In genomic region chr5:71938886-71939285, GRCh38 we compare ENCODE assay signal across 12 cellular contexts.
DNase-seq lines count a peak whose midpoint lies in the region; ATAC-seq and TF ChIP-seq lines count a peak whose summit lies in the region.
"Had no signal": no experiment of that assay in that cellular context is flagged by ENCODE, and none has a peak within 500 bp of the region (broad histone marks: within the 10 kb centered on the region; RNA-seq: fewer than 3 reads in every experiment).

No MANE protein-coding gene starts in this region.

- H3K4me3 ChIP-seq in HEK293 (ENCODE audit: low read depth, low read length) (no peak overlapping the region), dorsolateral prefrontal cortex (peak overlapping the region in 3 of 59 donors; percentile 5 to 35 (median 15))
- H3K4me3 ChIP-seq: gastroesophageal sphincter had no signal

- H3K4me1 Mint-ChIP-seq in progenitor cell of endocrine pancreas (ENCODE audit: low read depth), result peaks cover 5% of the 10 kb centered on the region
- H3K4me1 Mint-ChIP-seq: activated B cell treated with CpG ODN at 0.5 μM for 24 hours had no signal

- H3K9me3 Mint-ChIP-seq in progenitor cell of endocrine pancreas (ENCODE audit: low read depth), result no peaks in the 10 kb centered on the region
- H3K9me3 Mint-ChIP-seq: activated B cell treated with CpG ODN at 0.5 μM for 24 hours had no signal

- peak; percentile 69 for DNase-seq in NCI-H345 treated with DMSO at 0.1 percent for 48 hours (lab: John Stamatoyannopoulos, UW; ENCODE audit: unreplicated experiment)
- DNase-seq in dorsolateral prefrontal cortex, result peak in 1 of 10 donors; percentile 62
- DNase-seq in progenitor cell of endocrine pancreas (ENCODE audit: low spot score, unreplicated experiment), result peak; percentile 15
- no peak for DNase-seq in T-helper 1 cell
- DNase-seq: activated B cell treated with CpG ODN at 0.5 μM for 24 hours; NK-92 treated with Interleukin-12 subunit alpha and Interleukin-12 subunit beta, amount 100 ng/mL, for 24 hours had no signal

- H3K36me3 ChIP-seq in HEK293 (ENCODE audit: control insufficient read depth in 2 of 2, insufficient read depth in 1 of 2, low read length in 2 of 2), result no peaks in the 10 kb centered on the region
- H3K36me3 ChIP-seq: gastroesophageal sphincter, neutrophil had no signal

- no peaks in the 10 kb centered on the region for H3K27me3 ChIP-seq in dorsolateral prefrontal cortex
- H3K27me3 ChIP-seq: gastroesophageal sphincter, neutrophil had no signal

- ATAC-seq in activated CD4-positive, CD25-positive, alpha-beta regulatory T cell treated with anti-CD3 and anti-CD28 coated beads, Interleukin-2, amount 50 U/mL, for 24 hours, result no peak
- ATAC-seq in GM18511 (IDR thresholded peaks at IDR 0.05; ENCODE audit: unreplicated experiment) (no peak), GM18858 (IDR thresholded peaks at IDR 0.05; ENCODE audit: unreplicated experiment) (no peak)
- ATAC-seq: gastroesophageal sphincter had no signal

- no peaks in the 10 kb centered on the region for H3K9me3 ChIP-seq in HEK293 (ENCODE audit: control insufficient read depth, insufficient read depth, low read depth, low read length)
- H3K9me3 ChIP-seq: gastroesophageal sphincter, neutrophil had no signal

- H3K36me3 Mint-ChIP-seq in progenitor cell of endocrine pancreas (ENCODE audit: insufficient read depth), result no peaks in the 10 kb centered on the region

- H3K4me1 ChIP-seq in HEK293 (ENCODE audit: control insufficient read depth, insufficient read depth, low read length), result no peaks in the 10 kb centered on the region

- no peak overlapping the region for H3K27ac Mint-ChIP-seq in progenitor cell of endocrine pancreas
- H3K27ac Mint-ChIP-seq: activated B cell treated with CpG ODN at 0.5 μM for 24 hours had no signal

- intact Hi-C loops in dorsolateral prefrontal cortex (cut with DNase I), result loop anchor here (5.0 to 10.0 kb wide), 3 partner anchors 78 to 168 kb away; partner anchors contain the start of gene MAP1B (in 2 of the 2)

- peaks cover 3% of the 10 kb centered on the region for H3K27me3 Mint-ChIP-seq in progenitor cell of endocrine pancreas

- CTCF ChIA-PET in HEK293 (lab: Yijun Ruan, JAX), result no interaction called here

- H3K4me3 Mint-ChIP-seq in progenitor cell of endocrine pancreas (ENCODE audit: low read depth), result no peak overlapping the region
- H3K4me3 Mint-ChIP-seq: activated B cell treated with CpG ODN at 0.5 μM for 24 hours had no signal

- TF ChIP-seq CTCF in HEK293 (tag by site-specific recombination; IDR thresholded peaks at IDR 0.05) (no peak), dorsolateral prefrontal cortex (IDR thresholded peaks at IDR 0.05 in 54 of 56, conservative IDR thresholded peaks at IDR 0.05 in 2 of 56; ENCODE audit: low read depth in 1 of 56, partially characterized antibody in 56 of 56) (no peak), progenitor cell of endocrine pancreas (IDR thresholded peaks at IDR 0.05; ENCODE audit: unreplicated experiment) (no peak)

- H3K27ac ChIP-seq in HEK293 (ENCODE audit: extremely low read depth, low read depth, low read length) (no peak overlapping the region), dorsolateral prefrontal cortex (peak overlapping the region; percentile 30 to 90 (median 78))
- H3K27ac ChIP-seq: gastroesophageal sphincter, neutrophil had no signal

- POLR2A ChIA-PET in HEK293 (lab: Yijun Ruan, JAX), result no interaction called here

TF ChIP-seq in HEK293, 187 proteins besides CTCF, POLR2A, EP300 and RAD21:
- TF ChIP-seq ZFP37 (tag by site-specific recombination; IDR thresholded peaks at IDR 0.05) (no peak), ZIC2 (tag by site-specific recombination; IDR thresholded peaks at IDR 0.05) (peak; percentile 66)

Comparison
In these comparisons a context has a peak if more than half of its experiments do, and no peak if none do; other contexts are left out.
1. DNase-seq: peak in NCI-H345 treated with DMSO at 0.1 percent for 48 hours (single experiment) and progenitor cell of endocrine pancreas (single experiment); none in T-helper 1 cell (0 of 5).